Comparison of ENCODE assay signal across 11 cellular contexts in genomic region chr7:93854480-93854879, GRCh38. TPM values are rescaled to one million over a fixed set of nuclear protein-coding genes. Genes with fewer than 3 reads are reported as not detected.
"Had no signal": no experiment of that assay in that cellular context is flagged by ENCODE, and none has a peak within 500 bp of the region (broad histone marks: within the 10 kb centered on the region; RNA-seq: fewer than 3 reads in every experiment).

No MANE protein-coding gene starts in this region.

- H3K27ac ChIP-seq: GM23248, HL-60 had no signal

- H3K36me3 ChIP-seq: HAP-1 had no signal

- ATAC-seq: HCT116 had no signal

- H2AFZ ChIP-seq: GM23248 had no signal

- DNase-seq: GM23248, GOT3, H7, HFFc6, KG1 had no signal

- H3K4me3 ChIP-seq: GM23248, HAP-1 had no signal

- H3K9me3 ChIP-seq: HAP-1 had no signal

- H3K4me1 ChIP-seq: HAP-1 had no signal

- H3K9ac ChIP-seq: GM23248 had no signal

RNA-seq across cellular contexts. Expression of gene TFPI2, which starts 36.1 kb away (rescaled TPM):
- total RNA-seq: HT1080 had no signal
- polyA plus RNA-seq: IgD-negative memory B cell had no signal

RNA-seq across cellular contexts. Expression of gene GNGT1, which starts 51.9 kb away (rescaled TPM):
- total RNA-seq: GM23248, H4, H7, HFFc6, HT1080 had no signal
- polyA plus RNA-seq: GM23248, IgD-negative memory B cell had no signal
